In the genomic region with DNA sequence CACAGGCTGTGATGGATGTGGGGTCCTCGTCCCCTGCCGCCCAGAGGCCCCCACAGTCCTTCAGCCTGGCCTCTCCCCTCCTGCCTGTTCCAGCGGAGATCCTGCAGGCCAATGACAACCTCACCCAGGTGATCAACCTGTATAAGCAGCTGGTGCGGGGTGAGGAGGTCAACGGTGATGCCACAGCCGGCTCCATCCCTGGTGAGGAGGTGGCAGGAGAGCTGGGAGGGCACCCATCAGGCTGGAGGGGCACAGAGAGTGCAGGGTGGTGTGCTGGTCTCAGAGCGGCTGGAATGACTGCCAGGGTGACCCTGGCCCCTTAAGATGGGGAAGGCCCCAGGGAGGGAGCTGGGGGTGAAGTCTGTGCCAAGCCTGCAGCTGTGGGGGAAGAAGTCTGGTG, we compare ENCODE assay signal across 16 cellular contexts. TPM values are rescaled to one million over a fixed set of nuclear protein-coding genes. Genes with fewer than 3 reads are reported as not detected.
DNase-seq lines count a peak whose midpoint lies in the region; ATAC-seq lines count a peak whose summit lies in the region.
"Had no signal": no experiment of that assay in that cellular context is flagged by ENCODE, and none has a peak within 500 bp of the region (broad histone marks: within the 10 kb centered on the region; RNA-seq: fewer than 3 reads in every experiment).

No MANE protein-coding gene starts in this region.

- no peak overlapping the region for H3K9ac ChIP-seq in rectal smooth muscle tissue (ENCODE audit: low read length)

- no peaks in the 10 kb centered on the region for H3K27me3 ChIP-seq in rectal smooth muscle tissue (ENCODE audit: control insufficient read depth, insufficient read depth, low read length)
- H3K27me3 ChIP-seq: tibial artery had no signal

- peaks cover 27% of the 10 kb centered on the region for H3K4me1 ChIP-seq in rectal smooth muscle tissue (ENCODE audit: control insufficient read depth, insufficient read depth, low read length)

- H3K27ac ChIP-seq in rectal smooth muscle tissue (ENCODE audit: low read depth, low read length), result peak overlapping the region; percentile 95
- H3K27ac ChIP-seq: 22Rv1 had no signal

- CTCF ChIA-PET in activated CD4-positive, alpha-beta T cell treated with anti-CD3 and anti-CD28 coated beads for 36 hours (lab: Charles Lee), result interaction anchor here (0.6 to 4.7 kb wide), 8 partner anchors 9 to 1169 kb away, joined by 3 to 41 read pairs (median 6); no protein-coding TSS in a partner anchor
- CTCF ChIA-PET in T-cell (lab: Charles Lee), result interaction anchor here (1.4 kb wide), 2 partner anchors 19 to 33 kb away, joined by 6 read pairs; a partner anchor contains a TSS

- H3K4me3 ChIP-seq in rectal smooth muscle tissue (ENCODE audit: low read length), result no peak overlapping the region
- H3K4me3 ChIP-seq: tibial artery had no signal

- peaks cover 23% of the 10 kb centered on the region for H3K36me3 Mint-ChIP-seq in activated CD4-positive, alpha-beta T cell treated with anti-CD3 and anti-CD28 coated beads for 36 hours (ENCODE audit: low read depth)
- peaks cover 7% of the 10 kb centered on the region for H3K36me3 Mint-ChIP-seq in T-cell
- peaks cover 13% of the 10 kb centered on the region for H3K36me3 Mint-ChIP-seq in effector memory CD8-positive, alpha-beta T cell (ENCODE audit: insufficient read depth)

- POLR2A ChIA-PET in activated CD4-positive, alpha-beta T cell treated with anti-CD3 and anti-CD28 coated beads for 36 hours (lab: Charles Lee), result interaction anchor here (0.6 kb wide), 1 partner anchor 88 kb away, joined by 8 read pairs; no protein-coding TSS in a partner anchor
- POLR2A ChIA-PET in T-cell (lab: Charles Lee), result no interaction called here

- H3K4me1 Mint-ChIP-seq in activated CD4-positive, alpha-beta T cell treated with anti-CD3 and anti-CD28 coated beads for 36 hours, result peaks cover 46% of the 10 kb centered on the region
- peaks cover 53 to 62% (median 58%) of the 10 kb centered on the region in 3 donors for H3K4me1 Mint-ChIP-seq in T-cell
- H3K4me1 Mint-ChIP-seq in effector memory CD8-positive, alpha-beta T cell (ENCODE audit: low read depth in 2 of 2), result peaks cover 36 to 44% of the 10 kb centered on the region in 2 donors

- H3K27me3 Mint-ChIP-seq in activated CD4-positive, alpha-beta T cell treated with anti-CD3 and anti-CD28 coated beads for 36 hours, result no peaks in the 10 kb centered on the region
- H3K27me3 Mint-ChIP-seq in T-cell, result no peaks in the 10 kb centered on the region
- H3K27me3 Mint-ChIP-seq in effector memory CD8-positive, alpha-beta T cell, result no peaks in the 10 kb centered on the region

- peaks cover 20% of the 10 kb centered on the region for H3K36me3 ChIP-seq in rectal smooth muscle tissue (ENCODE audit: control insufficient read depth, insufficient read depth, low read length)

- H3K4me3 Mint-ChIP-seq in activated CD4-positive, alpha-beta T cell treated with anti-CD3 and anti-CD28 coated beads for 36 hours, result no peak overlapping the region
- H3K4me3 Mint-ChIP-seq in T-cell, result peak overlapping the region in 1 of 3 donors; percentile 78
- H3K4me3 Mint-ChIP-seq in effector memory CD8-positive, alpha-beta T cell, result peak overlapping the region; percentile 76 to 79

- no peak for DNase-seq in activated CD4-positive, alpha-beta T cell treated with anti-CD3 and anti-CD28 coated beads for 36 hours
- no peak for DNase-seq in activated CD4-positive, alpha-beta T cell treated with anti-CD3 and anti-CD28 coated beads for 1 hour
- no peak for DNase-seq in T-cell
- DNase-seq in effector memory CD8-positive, alpha-beta T cell, result no peak
- DNase-seq in stimulated activated CD4-positive, alpha-beta T cell treated with anti-CD3 and anti-CD28 coated beads, Interleukin-2, amount 100 ng/mL, for 24 hours, result no peak
- DNase-seq: Karpas-422; NCI-H1105 treated with DMSO at 0.1 percent for 48 hours; NK-92 treated with Interleukin-12 subunit alpha and Interleukin-12 subunit beta, amount 100 ng/mL, for 24 hours; tibial artery had no signal

- intact Hi-C loops in activated CD4-positive, alpha-beta T cell treated with anti-CD3 and anti-CD28 coated beads for 36 hours (cut with DNase I, micrococcal nuclease), result loop anchor here in 1 of 2 experiments (5.0 kb wide), 1 partner anchor 237 kb away; no protein-coding TSS in a partner anchor

- peak overlapping the region; percentile 66 for H3K27ac Mint-ChIP-seq in activated CD4-positive, alpha-beta T cell treated with anti-CD3 and anti-CD28 coated beads for 36 hours
- H3K27ac Mint-ChIP-seq in T-cell, result peak overlapping the region; percentile 81 to 93
- peak overlapping the region; percentile 94 to 95 for H3K27ac Mint-ChIP-seq in effector memory CD8-positive, alpha-beta T cell

- no peak for ATAC-seq in activated CD4-positive, alpha-beta T cell treated with anti-CD3 and anti-CD28 coated beads for 36 hours
- ATAC-seq in T-cell (replicated peaks in 1 of 4) (no peak), GM19463 (IDR thresholded peaks at IDR 0.05; ENCODE audit: unreplicated experiment) (no peak), HG03159 (IDR thresholded peaks at IDR 0.05; ENCODE audit: unreplicated experiment) (no peak)
- ATAC-seq in effector memory CD8-positive, alpha-beta T cell (replicated peaks), result no peak

- H3K9me3 Mint-ChIP-seq in activated CD4-positive, alpha-beta T cell treated with anti-CD3 and anti-CD28 coated beads for 36 hours (ENCODE audit: low read depth), result no peaks in the 10 kb centered on the region
- no peaks in the 10 kb centered on the region for H3K9me3 Mint-ChIP-seq in T-cell
- no peaks in the 10 kb centered on the region for H3K9me3 Mint-ChIP-seq in effector memory CD8-positive, alpha-beta T cell

RNA-seq across cellular contexts. Expression of a gene that starts 14.6 kb away (rescaled TPM):
- total RNA-seq in activated CD4-positive, alpha-beta T cell treated with anti-CD3 and anti-CD28 coated beads for 36 hours, result 10 to 100 TPM; 86.5 to 98.2 TPM
- total RNA-seq in T-cell, result 100 to 1,000 TPM in 1 of 5 donors, 10 to 100 TPM in 4; 91.3 to 111 (median 93.6) TPM

RNA-seq across cellular contexts. Expression of a gene that starts 16.2 kb away (rescaled TPM):
- total RNA-seq in activated CD4-positive, alpha-beta T cell treated with anti-CD3 and anti-CD28 coated beads for 36 hours, result 10 to 100 TPM; 55.4 to 66.6 TPM
- total RNA-seq in T-cell, result 100 to 1,000 TPM in 2 of 5 donors, 10 to 100 TPM in 3; 83.8 to 105 (median 97.7) TPM

RNA-seq across cellular contexts. Expression of a gene that starts 33.6 kb away (rescaled TPM):
- 10 to 100 TPM; 35.8 to 37.8 TPM for total RNA-seq in activated CD4-positive, alpha-beta T cell treated with anti-CD3 and anti-CD28 coated beads for 36 hours
- 10 to 100 TPM in 3 of 5 donors, 1 to 10 TPM in 2; 3.1 to 11.3 (median 10.7) TPM for total RNA-seq in T-cell

RNA-seq across cellular contexts. Expression of a gene that starts 45.0 kb away (rescaled TPM):
- total RNA-seq in activated CD4-positive, alpha-beta T cell treated with anti-CD3 and anti-CD28 coated beads for 36 hours, result not detected
- 1 to 10 TPM in 1 of 5 donors, under 1 TPM in 1, not detected in 3; 0.63 to 1.4 TPM for total RNA-seq in T-cell
- total RNA-seq: dermis microvascular lymphatic vessel endothelial cell; renal cortical epithelial cell; T-helper 2 cell treated with Interferon-gamma antibody and Interleukin-4, amounts not matched to agents 100 ng/mL and 5 ng/mL, for 36 hours had no signal

RNA-seq across cellular contexts. Expression of a gene that starts 50.6 kb away (rescaled TPM):
- 100 to 1,000 TPM; 522 to 663 TPM for total RNA-seq in activated CD4-positive, alpha-beta T cell treated with anti-CD3 and anti-CD28 coated beads for 36 hours
- 100 to 1,000 TPM in 2 of 5 donors, 10 to 100 TPM in 3; 39.5 to 206 (median 99.2) TPM for total RNA-seq in T-cell
